1 cellular context compared by ENCODE assay signal in genomic region chr1:239387304-239388231, GRCh38.
TF ChIP-seq lines count a peak whose summit lies in the region.

No MANE protein-coding gene starts in this region.

TF ChIP-seq in HEK293, 187 proteins besides CTCF, POLR2A, EP300 and RAD21 (continued from another document):
- TF ChIP-seq ZBTB10 (tag by site-specific recombination; IDR thresholded peaks at IDR 0.05) (0 out of 2 replicates have a peak, but pooled peaks have one; percentile 45), ZNF37A (tag by site-specific recombination; IDR thresholded peaks at IDR 0.05) (no peak), INSM2 (tag by site-specific recombination; IDR thresholded peaks at IDR 0.05) (no peak), ZNF585B (tag by site-specific recombination; IDR thresholded peaks at IDR 0.05) (no peak), ZNF560 (tag by site-specific recombination; IDR thresholded peaks at IDR 0.05; ENCODE audit: borderline replicate concordance) (no peak), ZNF423 (tag by site-specific recombination; IDR thresholded peaks at IDR 0.05) (no peak), RBAK (tag by site-specific recombination; IDR thresholded peaks at IDR 0.05) (no peak), ZNF792 (tag by site-specific recombination; IDR thresholded peaks at IDR 0.05) (no peak), ZNF16 (tag by site-specific recombination; IDR thresholded peaks at IDR 0.05; ENCODE audit: low read depth) (no peak), ZNF335 (tag by site-specific recombination; conservative IDR thresholded peaks at IDR 0.05) (peak; percentile 81), ZNF266 (tag by site-specific recombination; IDR thresholded peaks at IDR 0.05; ENCODE audit: low read depth) (no peak), MZF1 (tag by site-specific recombination; IDR thresholded peaks at IDR 0.05; ENCODE audit: borderline replicate concordance) (no peak), ZNF518A (tag by site-specific recombination; conservative IDR thresholded peaks at IDR 0.05; ENCODE audit: low read depth) (no peak), ZNF2 (tag by site-specific recombination; IDR thresholded peaks at IDR 0.05) (no peak), FEZF1 (tag by site-specific recombination; IDR thresholded peaks at IDR 0.05) (no peak), PRDM10 (tag by site-specific recombination; IDR thresholded peaks at IDR 0.05) (no peak), KLF9 (tag by site-specific recombination; IDR thresholded peaks at IDR 0.05; ENCODE audit: low read depth) (no peak), ZNF133 (tag by site-specific recombination; IDR thresholded peaks at IDR 0.05) (no peak), KLF10 (tag by site-specific recombination; IDR thresholded peaks at IDR 0.05) (no peak), ZNF341 (tag by site-specific recombination; IDR thresholded peaks at IDR 0.05; ENCODE audit: low read depth) (no peak)
